10 cellular contexts compared by ENCODE assay signal in genomic region chrX:104310084-104310483, GRCh38. TPM values are rescaled to one million over a fixed set of nuclear protein-coding genes. Genes with fewer than 3 reads are reported as not detected.
A peak's percentile ranks its signal among the peaks of the same experiment; 100 is the strongest.
DNase-seq lines count a peak whose midpoint lies in the region; ATAC-seq and TF ChIP-seq lines count a peak whose summit lies in the region.
"Had no signal": no experiment of that assay in that cellular context is flagged by ENCODE, and none has a peak within 500 bp of the region (broad histone marks: within the 10 kb centered on the region; RNA-seq: fewer than 3 reads in every experiment).

No MANE protein-coding gene starts in this region.

- ATAC-seq in GM21360 (IDR thresholded peaks at IDR 0.05; ENCODE audit: unreplicated experiment) (no peak), HG02970 (IDR thresholded peaks at IDR 0.05; ENCODE audit: low FRiP score, unreplicated experiment) (no peak), heart left ventricle (no peak)

- DNase-seq in NCI-H82 (lab: John Stamatoyannopoulos, UW) (peak; percentile 41), NCI-H82 treated with DMSO at 0.1 percent for 48 hours (lab: John Stamatoyannopoulos, UW; ENCODE audit: unreplicated experiment) (no peak), SK-MEL-5 (ENCODE audit: low read depth, low spot score) (peak; percentile 25), foreskin fibroblast (peak; percentile 32 to 61), superior temporal gyrus (ENCODE audit: extremely low spot score) (peak; percentile 30), heart left ventricle (no peak)
- DNase-seq: activated naive CD4-positive, alpha-beta T cell; CD4-positive, CD25-positive, alpha-beta regulatory T cell had no signal

- 28 to 60% (median 38%) methylated on average over 10 to 11 of the region's 11 CpGs for WGBS in heart left ventricle, 4 donors

- in situ Hi-C loops in SK-MEL-5 (cut with HindIII; ENCODE audit: low pct_unique_long_range_greater_than_20kb, low sequenced_read_pairs): no loop called here

- H3K27me3 ChIP-seq in heart left ventricle: peaks cover 0 to 12% (median 0%) of the 10 kb centered on the region in 9 donors

- H3K4me3 ChIP-seq in foreskin fibroblast (ENCODE audit: low read depth in 1 of 2, low read length in 2 of 2): peak overlapping the region; percentile 12 to 49
- peak overlapping the region in 2 of 12 donors; percentile 22 to 30 for H3K4me3 ChIP-seq in heart left ventricle

- intact Hi-C loops in heart left ventricle (cut with DNase I): no loop called here

- no peaks in the 10 kb centered on the region for H3K4me1 ChIP-seq in heart left ventricle

- no peak overlapping the region for H3K27ac ChIP-seq in heart left ventricle

- TF ChIP-seq POLR2A in heart left ventricle (IDR thresholded peaks at IDR 0.05): no peak

- TF ChIP-seq CTCF in foreskin fibroblast (IDR thresholded peaks at IDR 0.05; ENCODE audit: low read depth, low read length): peak; percentile 35
- TF ChIP-seq CTCF in heart left ventricle (IDR thresholded peaks at IDR 0.05): peak in 3 of 12 donors; percentile 2 to 9 (median 8)

- no peaks in the 10 kb centered on the region for H3K36me3 ChIP-seq in heart left ventricle

- H3K9me3 ChIP-seq in heart left ventricle: no peaks in the 10 kb centered on the region

RNA-seq across cellular contexts. Expression of gene ESX1, which starts 55.4 kb away (rescaled TPM):
- 0.24 and 0.34 TPM in 2 replicates for total RNA-seq in SK-MEL-5 (2014; rRNA removed; shearing (Covaris generic))
- 0.85 and 1.1 TPM in 2 replicates for polyA plus RNA-seq in SK-MEL-5 (2015; cell fraction: cytosol; rRNA removed)
- not detected in 2 replicates for polyA plus RNA-seq in SK-MEL-5 (2015; cell fraction: nucleus; rRNA removed)
- total RNA-seq in heart left ventricle: not detected
- not detected for polyA plus RNA-seq in heart left ventricle
- total RNA-seq: CD4-positive, CD25-positive, alpha-beta regulatory T cell had no signal
- polyA plus RNA-seq: CD4-positive, CD25-positive, alpha-beta regulatory T cell had no signal

Comparison
In these comparisons a context has a peak if more than half of its experiments do, and no peak if none do; other contexts are left out.
1. DNase-seq: peak in NCI-H82 (single experiment), SK-MEL-5 (single experiment), foreskin fibroblast (2 of 2) and superior temporal gyrus (single experiment); none in NCI-H82 treated with DMSO at 0.1 percent for 48 hours (single experiment) and heart left ventricle (0 of 5).